ENCODE assay signal across 13 cellular contexts in genomic region chr1:61101461-61102440, GRCh38. TPM values are rescaled to one million over a fixed set of nuclear protein-coding genes. Genes with fewer than 3 reads are reported as not detected.
DNase-seq lines count a peak whose midpoint lies in the region; ATAC-seq, FAIRE-seq and TF ChIP-seq lines count a peak whose summit lies in the region.
"Had no signal": no experiment of that assay in that cellular context is flagged by ENCODE, and none has a peak within 500 bp of the region (broad histone marks: within the 10 kb centered on the region; RNA-seq: fewer than 3 reads in every experiment).

No MANE protein-coding gene starts in this region.

- POLR2A ChIA-PET in HEK293T (lab: Yijun Ruan, JAX): no interaction called here

- no peak overlapping the region for H3K4me3 ChIP-seq in small intestine (ENCODE audit: low read depth in 1 of 2, low read length in 2 of 2)
- H3K4me3 ChIP-seq: BLaER1 treated with 17β-estradiol and CSF1 and Interleukin-3, amounts not matched to agents 10 nM and 100 nM had no signal

- H3K36me3 ChIP-seq in small intestine (ENCODE audit: control insufficient read depth in 2 of 2, insufficient read depth in 2 of 2, low read length in 2 of 2): no peaks in the 10 kb centered on the region
- H3K36me3 ChIP-seq: BLaER1 treated with 17β-estradiol and CSF1 and Interleukin-3, amounts not matched to agents 10 nM and 100 nM had no signal

- H3K36me3 Mint-ChIP-seq in type B pancreatic cell: peaks cover 12% of the 10 kb centered on the region
- H3K36me3 Mint-ChIP-seq: activated naive CD4-positive, alpha-beta T cell treated with anti-CD3 and anti-CD28 coated beads, Interleukin-2, amount 50 U/mL, for 72 hours had no signal

- no peaks in the 10 kb centered on the region for H3K27me3 ChIP-seq in small intestine (ENCODE audit: control insufficient read depth in 2 of 2, insufficient read depth in 2 of 2, low read length in 2 of 2)
- H3K27me3 ChIP-seq: BLaER1 treated with 17β-estradiol and CSF1 and Interleukin-3, amounts not matched to agents 10 nM and 100 nM had no signal

- H3K4me3 Mint-ChIP-seq in type B pancreatic cell: no peak overlapping the region
- H3K4me3 Mint-ChIP-seq: activated CD8-positive, alpha-beta memory T cell treated with anti-CD3 and anti-CD28 coated beads, Interleukin-2, amount 10 ng/mL, durations not matched to agents 7 days and 5 days had no signal

- FAIRE-seq in islet of Langerhans (lab: Jason Lieb, UNC): peak; percentile 91
- FAIRE-seq in small intestine (lab: Jason Lieb, UNC): peak; percentile 64

- H3K9me3 ChIP-seq in small intestine (ENCODE audit: control insufficient read depth, low read depth): no peaks in the 10 kb centered on the region
- H3K9me3 ChIP-seq: BLaER1 treated with 17β-estradiol and CSF1 and Interleukin-3, amounts not matched to agents 10 nM and 100 nM had no signal

- DNase-seq in HEK293T (ENCODE audit: extremely low spot score) (no peak), caudate nucleus (lab: John Stamatoyannopoulos, UW) (no peak), small intestine (no peak), type B pancreatic cell (ENCODE audit: extremely low spot score, unreplicated experiment) (no peak)
- no peak for DNase-seq in activated naive CD4-positive, alpha-beta T cell treated with anti-CD3 and anti-CD28 coated beads, Interleukin-2, amount 50 U/mL, for 16 hours
- DNase-seq: activated CD8-positive, alpha-beta memory T cell treated with anti-CD3 and anti-CD28 coated beads, Interleukin-2, amount 10 ng/mL, durations not matched to agents 7 days and 5 days; effector memory CD4-positive, alpha-beta T cell; NCI-H446 treated with DMSO at 0.1 percent for 48 hours had no signal

- no peak for TF ChIP-seq CTCF in type B pancreatic cell (conservative IDR thresholded peaks at IDR 0.05)

- ATAC-seq in GM18909 (IDR thresholded peaks at IDR 0.05; ENCODE audit: poor library complexity, unreplicated experiment): no peak
- ATAC-seq in GM21360 (IDR thresholded peaks at IDR 0.05; ENCODE audit: unreplicated experiment): no peak
- ATAC-seq: activated CD8-positive, alpha-beta memory T cell treated with anti-CD3 and anti-CD28 coated beads, Interleukin-2, amount 10 ng/mL, durations not matched to agents 7 days and 5 days; activated naive CD4-positive, alpha-beta T cell treated with anti-CD3 and anti-CD28 coated beads, Interleukin-2, amount 50 U/mL, for 72 hours had no signal

- no peak overlapping the region for H3K27ac Mint-ChIP-seq in type B pancreatic cell
- H3K27ac Mint-ChIP-seq: activated CD8-positive, alpha-beta memory T cell treated with anti-CD3 and anti-CD28 coated beads, Interleukin-2, amount 10 ng/mL, durations not matched to agents 7 days and 5 days; activated naive CD4-positive, alpha-beta T cell treated with anti-CD3 and anti-CD28 coated beads, Interleukin-2, amount 50 U/mL, for 72 hours had no signal

- 58 to 84% (median 69%) methylated on average over 8 of the region's 8 CpGs for WGBS in small intestine, 3 donors

- peaks cover 18% of the 10 kb centered on the region for H3K4me1 Mint-ChIP-seq in type B pancreatic cell (ENCODE audit: unreplicated experiment)

- H3K27me3 Mint-ChIP-seq in type B pancreatic cell: peaks cover 29% of the 10 kb centered on the region
- H3K27me3 Mint-ChIP-seq: activated CD8-positive, alpha-beta memory T cell treated with anti-CD3 and anti-CD28 coated beads, Interleukin-2, amount 10 ng/mL, durations not matched to agents 7 days and 5 days had no signal

- H3K27ac ChIP-seq in caudate nucleus (ENCODE audit: low read depth, low read length) (peak overlapping the region; percentile 31), small intestine (ENCODE audit: low read depth in 1 of 2, low read length in 1 of 2) (peak overlapping the region in 1 of 2 donors; percentile 24)
- H3K27ac ChIP-seq: BLaER1 treated with 17β-estradiol and CSF1 and Interleukin-3, amounts not matched to agents 10 nM and 100 nM had no signal

- CTCF ChIA-PET in HEK293T (lab: Yijun Ruan, JAX): interaction anchor here (0.8 to 1.2 kb wide), 2 partner anchors 52 to 169 kb away, joined by 3 to 5 read pairs; no protein-coding TSS in a partner anchor

- peaks cover 0 to 2% of the 10 kb centered on the region in 2 donors for H3K4me1 ChIP-seq in small intestine (ENCODE audit: control insufficient read depth in 2 of 2, insufficient read depth in 1 of 2, low read depth in 1 of 2, low read length in 1 of 2)
- H3K4me1 ChIP-seq: BLaER1 treated with 17β-estradiol and CSF1 and Interleukin-3, amounts not matched to agents 10 nM and 100 nM had no signal

- H3K9me3 Mint-ChIP-seq in type B pancreatic cell: no peaks in the 10 kb centered on the region
- H3K9me3 Mint-ChIP-seq: activated naive CD4-positive, alpha-beta T cell treated with anti-CD3 and anti-CD28 coated beads, Interleukin-2, amount 50 U/mL, for 72 hours had no signal

TF ChIP-seq in HEK293T, 16 proteins besides CTCF, POLR2A, EP300 and RAD21:
- TF ChIP-seq ZNF384 (IDR thresholded peaks at IDR 0.05) (0 out of 2 replicates have a peak, but pooled peaks have one; percentile 14), L3MBTL2 (conservative IDR thresholded peaks at IDR 0.05) (no peak)

RNA-seq across cellular contexts. Expression of gene NFIA, which starts 19.4 kb away (rescaled TPM):
- polyA plus RNA-seq in small intestine: 1 to 10 TPM; 1.6 to 9.7 (median 2.5) TPM
- total RNA-seq in type B pancreatic cell (ENCODE audit: low replicate concordance): 10.5 and 49.4 TPM in 2 replicates
